Comparison of ENCODE assay signal across 13 cellular contexts in genomic region chr11:26551186-26551801, GRCh38. TPM values are rescaled to one million over a fixed set of nuclear protein-coding genes. Genes with fewer than 3 reads are reported as not detected.
DNase-seq lines count a peak whose midpoint lies in the region; ATAC-seq and TF ChIP-seq lines count a peak whose summit lies in the region.
"Had no signal": no experiment of that assay in that cellular context is flagged by ENCODE, and none has a peak within 500 bp of the region (broad histone marks: within the 10 kb centered on the region; RNA-seq: fewer than 3 reads in every experiment).

No MANE protein-coding gene starts in this region.

- no peaks in the 10 kb centered on the region for H3K9me3 ChIP-seq in endodermal cell (ENCODE audit: control insufficient read depth, low read length)
- no peaks in the 10 kb centered on the region for H3K9me3 ChIP-seq in CD4-positive, alpha-beta memory T cell (ENCODE audit: control insufficient read depth in 1 of 2, low read length in 2 of 2)
- H3K9me3 ChIP-seq: BLaER1 treated with 17β-estradiol and CSF1 and Interleukin-3, amounts not matched to agents 10 nM and 100 nM; left lung had no signal

- DNase-seq in NOMO-1 treated with DMSO at 0.1 percent for 48 hours (lab: John Stamatoyannopoulos, UW; ENCODE audit: unreplicated experiment) (peak; percentile 17), NOMO-1 treated with dmso at 0.1 percent for 144 hours (lab: John Stamatoyannopoulos, UW; ENCODE audit: unreplicated experiment) (no peak), NB4 (ENCODE audit: low read depth) (no peak), endodermal cell (no peak), retinal pigment epithelial cell (ENCODE audit: low read depth) (no peak)
- no peak for DNase-seq in CD4-positive, alpha-beta memory T cell
- DNase-seq in activated CD8-positive, alpha-beta T cell treated with anti-CD3 and anti-CD28 coated beads for 36 hours, result no peak
- DNase-seq: left lung; stimulated activated naive CD8-positive, alpha-beta T cell treated with anti-CD3 and anti-CD28 coated beads, Interleukin-15, amount 100 ng/mL, for 72 hours had no signal

- no peak overlapping the region for H3K4me3 ChIP-seq in NB4 (ENCODE audit: low read depth, low read length)
- no peak overlapping the region for H3K4me3 ChIP-seq in endodermal cell (ENCODE audit: low read length)
- no peak overlapping the region for H3K4me3 ChIP-seq in retinal pigment epithelial cell (ENCODE audit: low read length)
- no peak overlapping the region for H3K4me3 ChIP-seq in CD4-positive, alpha-beta memory T cell (ENCODE audit: low read length in 2 of 2)
- H3K4me3 ChIP-seq: BLaER1 treated with 17β-estradiol and CSF1 and Interleukin-3, amounts not matched to agents 10 nM and 100 nM; left lung had no signal

- POLR2A ChIA-PET in CD4-positive, alpha-beta memory T cell (lab: Charles Lee; ENCODE audit: partially characterized antibody), result no interaction called here
- POLR2A ChIA-PET in activated CD8-positive, alpha-beta T cell treated with anti-CD3 and anti-CD28 coated beads for 36 hours (lab: Charles Lee), result no interaction called here

- CTCF ChIA-PET in CD4-positive, alpha-beta memory T cell (lab: Charles Lee; ENCODE audit: partially characterized antibody), result no interaction called here
- CTCF ChIA-PET in activated CD8-positive, alpha-beta T cell treated with anti-CD3 and anti-CD28 coated beads for 36 hours (lab: Charles Lee), result no interaction called here

- TF ChIP-seq CTCF in NB4 (IDR thresholded peaks at IDR 0.05; ENCODE audit: low read depth, low read length), result peak; percentile 18
- peak; percentile 77 for TF ChIP-seq CTCF in endodermal cell (conservative IDR thresholded peaks at IDR 0.05)
- peak; percentile 60 for TF ChIP-seq CTCF in retinal pigment epithelial cell (conservative IDR thresholded peaks at IDR 0.05; ENCODE audit: low read depth, low read length)
- no peak for TF ChIP-seq CTCF in activated CD8-positive, alpha-beta T cell treated with anti-CD3 and anti-CD28 coated beads for 36 hours (IDR thresholded peaks at IDR 0.05)

- H3K4me1 ChIP-seq in endodermal cell (ENCODE audit: control insufficient read depth, insufficient read depth, low read length), result no peaks in the 10 kb centered on the region
- H3K4me1 ChIP-seq in CD4-positive, alpha-beta memory T cell (ENCODE audit: insufficient read depth, low read length), result no peaks in the 10 kb centered on the region
- H3K4me1 ChIP-seq: BLaER1 treated with 17β-estradiol and CSF1 and Interleukin-3, amounts not matched to agents 10 nM and 100 nM; left lung had no signal

- H3K27me3 Mint-ChIP-seq in endodermal cell (ENCODE audit: insufficient read depth), result no peaks in the 10 kb centered on the region
- no peaks in the 10 kb centered on the region for H3K27me3 Mint-ChIP-seq in CD4-positive, alpha-beta memory T cell
- H3K27me3 Mint-ChIP-seq in activated CD8-positive, alpha-beta T cell treated with anti-CD3 and anti-CD28 coated beads for 36 hours, result no peaks in the 10 kb centered on the region
- H3K27me3 Mint-ChIP-seq: stimulated activated naive CD8-positive, alpha-beta T cell treated with anti-CD3 and anti-CD28 coated beads, Interleukin-15, amount 100 ng/mL, for 72 hours had no signal

- no peaks in the 10 kb centered on the region for H3K9me3 Mint-ChIP-seq in endodermal cell
- peaks cover 2 to 11% (median 5%) of the 10 kb centered on the region in 8 donors for H3K9me3 Mint-ChIP-seq in CD4-positive, alpha-beta memory T cell
- no peaks in the 10 kb centered on the region for H3K9me3 Mint-ChIP-seq in activated CD8-positive, alpha-beta T cell treated with anti-CD3 and anti-CD28 coated beads for 36 hours

- no peak for TF ChIP-seq POLR2A in NB4 (IDR thresholded peaks at IDR 0.05; ENCODE audit: extremely low read depth, insufficient read length)

- H3K4me1 Mint-ChIP-seq in endodermal cell, result no peaks in the 10 kb centered on the region
- no peaks in the 10 kb centered on the region for H3K4me1 Mint-ChIP-seq in CD4-positive, alpha-beta memory T cell
- H3K4me1 Mint-ChIP-seq in activated CD8-positive, alpha-beta T cell treated with anti-CD3 and anti-CD28 coated beads for 36 hours (ENCODE audit: low read depth), result no peaks in the 10 kb centered on the region
- H3K4me1 Mint-ChIP-seq: stimulated activated naive CD8-positive, alpha-beta T cell treated with anti-CD3 and anti-CD28 coated beads, Interleukin-15, amount 100 ng/mL, for 72 hours had no signal

- WGBS in endodermal cell (ENCODE audit: insufficient coverage in 1 of 2, insufficient read length in 1 of 2), 2 experiments, result no CpG with 5 or more reads among the region's 1 CpG

- H3K27ac Mint-ChIP-seq in endodermal cell, result no peak overlapping the region
- H3K27ac Mint-ChIP-seq in CD4-positive, alpha-beta memory T cell, result no peak overlapping the region
- no peak overlapping the region for H3K27ac Mint-ChIP-seq in activated CD8-positive, alpha-beta T cell treated with anti-CD3 and anti-CD28 coated beads for 36 hours
- H3K27ac Mint-ChIP-seq: stimulated activated naive CD8-positive, alpha-beta T cell treated with anti-CD3 and anti-CD28 coated beads, Interleukin-15, amount 100 ng/mL, for 72 hours had no signal

- ATAC-seq in activated CD8-positive, alpha-beta T cell treated with anti-CD3 and anti-CD28 coated beads for 36 hours, result no peak
- no peak for ATAC-seq in HG02798 (IDR thresholded peaks at IDR 0.05; ENCODE audit: poor library complexity, unreplicated experiment)
- ATAC-seq: left lung; stimulated activated naive CD8-positive, alpha-beta T cell treated with anti-CD3 and anti-CD28 coated beads, Interleukin-15, amount 100 ng/mL, for 72 hours had no signal

- H3K27me3 ChIP-seq in endodermal cell (ENCODE audit: control insufficient read depth, insufficient read depth, low read length, poor library complexity, severe bottlenecking), result no peaks in the 10 kb centered on the region
- H3K27me3 ChIP-seq in CD4-positive, alpha-beta memory T cell (ENCODE audit: insufficient read depth, low read length), result no peaks in the 10 kb centered on the region
- H3K27me3 ChIP-seq: BLaER1 treated with 17β-estradiol and CSF1 and Interleukin-3, amounts not matched to agents 10 nM and 100 nM; left lung had no signal

- no peak overlapping the region for H3K9ac ChIP-seq in endodermal cell (ENCODE audit: extremely low read depth, low read length, poor library complexity, severe bottlenecking)
- H3K9ac ChIP-seq: BLaER1 treated with 17β-estradiol and CSF1 and Interleukin-3, amounts not matched to agents 10 nM and 100 nM had no signal

- H3K27ac ChIP-seq in endodermal cell (ENCODE audit: low read depth, low read length), result no peak overlapping the region
- no peak overlapping the region for H3K27ac ChIP-seq in CD4-positive, alpha-beta memory T cell (ENCODE audit: low read depth, low read length)
- H3K27ac ChIP-seq: BLaER1 treated with 17β-estradiol and CSF1 and Interleukin-3, amounts not matched to agents 10 nM and 100 nM; left lung had no signal

- H3K4me3 Mint-ChIP-seq in endodermal cell, result no peak overlapping the region
- H3K4me3 Mint-ChIP-seq in CD4-positive, alpha-beta memory T cell, result no peak overlapping the region
- H3K4me3 Mint-ChIP-seq in activated CD8-positive, alpha-beta T cell treated with anti-CD3 and anti-CD28 coated beads for 36 hours, result no peak overlapping the region
- H3K4me3 Mint-ChIP-seq: stimulated activated naive CD8-positive, alpha-beta T cell treated with anti-CD3 and anti-CD28 coated beads, Interleukin-15, amount 100 ng/mL, for 72 hours had no signal

- no peaks in the 10 kb centered on the region for H3K36me3 Mint-ChIP-seq in endodermal cell (ENCODE audit: low read depth)
- H3K36me3 Mint-ChIP-seq in CD4-positive, alpha-beta memory T cell, result no peaks in the 10 kb centered on the region
- H3K36me3 Mint-ChIP-seq in activated CD8-positive, alpha-beta T cell treated with anti-CD3 and anti-CD28 coated beads for 36 hours (ENCODE audit: low read depth), result no peaks in the 10 kb centered on the region

- intact Hi-C loops in CD4-positive, alpha-beta memory T cell (cut with micrococcal nuclease), result no loop called here
- intact Hi-C loops in activated CD8-positive, alpha-beta T cell treated with anti-CD3 and anti-CD28 coated beads for 36 hours (cut with micrococcal nuclease), result no loop called here

- H3K36me3 ChIP-seq in endodermal cell (ENCODE audit: control insufficient read depth, insufficient read depth, low read length), result no peaks in the 10 kb centered on the region
- no peaks in the 10 kb centered on the region for H3K36me3 ChIP-seq in CD4-positive, alpha-beta memory T cell (ENCODE audit: insufficient read depth, low read length)
- H3K36me3 ChIP-seq: BLaER1 treated with 17β-estradiol and CSF1 and Interleukin-3, amounts not matched to agents 10 nM and 100 nM; left lung had no signal

RNA-seq across cellular contexts. Expression of gene MUC15, which starts 20.8 kb away (rescaled TPM):
- total RNA-seq in endodermal cell, result not detected
- not detected for polyA plus RNA-seq in endodermal cell (2013, experiment 1 of 2)
- not detected for polyA plus RNA-seq in endodermal cell (2013, experiment 2 of 2)
- total RNA-seq in CD4-positive, alpha-beta memory T cell, result not detected
- polyA plus RNA-seq in CD4-positive, alpha-beta memory T cell, result not detected
- not detected for total RNA-seq in activated CD8-positive, alpha-beta T cell treated with anti-CD3 and anti-CD28 coated beads for 36 hours
- total RNA-seq: endothelial cell of umbilical vein, HT1080 had no signal
- polyA plus RNA-seq: endothelial cell of umbilical vein had no signal
